2 cellular contexts compared by ENCODE assay signal in genomic region chrX:153793291-153793690, GRCh38.
TF ChIP-seq lines count a peak whose summit lies in the region.

No MANE protein-coding gene starts in this region.

TF ChIP-seq in SK-N-SH, 30 proteins besides CTCF, POLR2A, EP300 and RAD21 (continued from another document):
- TF ChIP-seq ZBTB33 (IDR thresholded peaks at IDR 0.05; ENCODE audit: borderline replicate concordance, low read depth) = no peak
- no peak for TF ChIP-seq TCF12 (IDR thresholded peaks at IDR 0.05)
- no peak for TF ChIP-seq PBX3 (IDR thresholded peaks at IDR 0.05)
- no peak for TF ChIP-seq NFIC (IDR thresholded peaks at IDR 0.05; ENCODE audit: borderline replicate concordance)
- TF ChIP-seq MEF2A (IDR thresholded peaks at IDR 0.05; ENCODE audit: borderline replicate concordance, low read depth) = no peak
- no peak for TF ChIP-seq FOXM1 (IDR thresholded peaks at IDR 0.05; ENCODE audit: low read depth)
- TF ChIP-seq POLR2AphosphoS5 (IDR thresholded peaks at IDR 0.05; ENCODE audit: low read depth, low read length) = no peak
- no peak for TF ChIP-seq ELF1 (IDR thresholded peaks at IDR 0.05)
- no peak for TF ChIP-seq RFX5 (IDR thresholded peaks at IDR 0.05; ENCODE audit: low read length)
- no peak for TF ChIP-seq YY1 (IDR thresholded peaks at IDR 0.05; ENCODE audit: low read depth)
- TF ChIP-seq USF1 (IDR thresholded peaks at IDR 0.05; ENCODE audit: borderline replicate concordance, low read depth) = no peak
- no peak for TF ChIP-seq USF2 (IDR thresholded peaks at IDR 0.05; ENCODE audit: borderline replicate concordance, low read depth, low read length)

TF ChIP-seq in SK-N-SH treated with all-trans-retinoic acid at 6 μM for 48 hours, 23 proteins besides CTCF, POLR2A, EP300 and RAD21 (continued from another document):
- no peak for TF ChIP-seq CREB5 (CRISPR knock-in tag; IDR thresholded peaks at IDR 0.05; ENCODE audit: low read depth)
- TF ChIP-seq RARB (CRISPR knock-in tag; IDR thresholded peaks at IDR 0.05) = no peak
- TF ChIP-seq TCF4 (CRISPR knock-in tag; IDR thresholded peaks at IDR 0.05; ENCODE audit: borderline replicate concordance) = no peak
- TF ChIP-seq PPARA (CRISPR knock-in tag; IDR thresholded peaks at IDR 0.05; ENCODE audit: borderline replicate concordance) = no peak
